2 cellular contexts compared by ENCODE assay signal in the genomic region with DNA sequence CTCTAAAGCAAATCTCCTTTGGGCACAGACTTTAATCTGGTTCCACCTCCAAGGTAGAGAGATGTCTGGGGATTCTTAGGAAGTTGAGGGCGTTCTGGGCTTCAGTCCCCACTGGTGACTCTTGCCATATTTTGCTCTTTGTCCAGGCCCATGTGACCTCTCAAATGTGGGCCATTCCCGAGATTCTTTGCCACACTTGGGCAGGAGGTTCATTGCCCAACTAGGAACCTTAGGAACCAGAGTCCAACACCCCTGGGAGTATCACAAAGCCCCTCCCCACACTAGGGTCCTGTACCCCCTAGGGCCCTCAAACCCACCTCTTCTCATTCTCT.
TF ChIP-seq lines count a peak whose summit lies in the region.

No MANE protein-coding gene starts in this region.

TF ChIP-seq in GM23338, 12 proteins besides CTCF, POLR2A, EP300 and RAD21 (continues in another document):
- TF ChIP-seq ZNF114 (CRISPR knock-in tag; IDR thresholded peaks at IDR 0.05) (no peak), EZH2 (IDR thresholded peaks at IDR 0.05; ENCODE audit: low read depth, unreplicated experiment) (no peak), EZH2phosphoT487 (IDR thresholded peaks at IDR 0.05; ENCODE audit: unreplicated experiment) (no peak), JUNB (IDR thresholded peaks at IDR 0.05; ENCODE audit: unreplicated experiment) (no peak), NANOG (IDR thresholded peaks at IDR 0.05; ENCODE audit: borderline replicate concordance) (no peak), STAT1 (IDR thresholded peaks at IDR 0.05; ENCODE audit: unreplicated experiment) (no peak), POLR2AphosphoS5 (IDR thresholded peaks at IDR 0.05; ENCODE audit: low read depth) (no peak), ETS1 (IDR thresholded peaks at IDR 0.05) (no peak), ZNF331 (CRISPR knock-in tag; IDR thresholded peaks at IDR 0.05; ENCODE audit: low read depth) (no peak), REST (IDR thresholded peaks at IDR 0.05; ENCODE audit: unreplicated experiment) (no peak)
- TF ChIP-seq, protein P1, sequence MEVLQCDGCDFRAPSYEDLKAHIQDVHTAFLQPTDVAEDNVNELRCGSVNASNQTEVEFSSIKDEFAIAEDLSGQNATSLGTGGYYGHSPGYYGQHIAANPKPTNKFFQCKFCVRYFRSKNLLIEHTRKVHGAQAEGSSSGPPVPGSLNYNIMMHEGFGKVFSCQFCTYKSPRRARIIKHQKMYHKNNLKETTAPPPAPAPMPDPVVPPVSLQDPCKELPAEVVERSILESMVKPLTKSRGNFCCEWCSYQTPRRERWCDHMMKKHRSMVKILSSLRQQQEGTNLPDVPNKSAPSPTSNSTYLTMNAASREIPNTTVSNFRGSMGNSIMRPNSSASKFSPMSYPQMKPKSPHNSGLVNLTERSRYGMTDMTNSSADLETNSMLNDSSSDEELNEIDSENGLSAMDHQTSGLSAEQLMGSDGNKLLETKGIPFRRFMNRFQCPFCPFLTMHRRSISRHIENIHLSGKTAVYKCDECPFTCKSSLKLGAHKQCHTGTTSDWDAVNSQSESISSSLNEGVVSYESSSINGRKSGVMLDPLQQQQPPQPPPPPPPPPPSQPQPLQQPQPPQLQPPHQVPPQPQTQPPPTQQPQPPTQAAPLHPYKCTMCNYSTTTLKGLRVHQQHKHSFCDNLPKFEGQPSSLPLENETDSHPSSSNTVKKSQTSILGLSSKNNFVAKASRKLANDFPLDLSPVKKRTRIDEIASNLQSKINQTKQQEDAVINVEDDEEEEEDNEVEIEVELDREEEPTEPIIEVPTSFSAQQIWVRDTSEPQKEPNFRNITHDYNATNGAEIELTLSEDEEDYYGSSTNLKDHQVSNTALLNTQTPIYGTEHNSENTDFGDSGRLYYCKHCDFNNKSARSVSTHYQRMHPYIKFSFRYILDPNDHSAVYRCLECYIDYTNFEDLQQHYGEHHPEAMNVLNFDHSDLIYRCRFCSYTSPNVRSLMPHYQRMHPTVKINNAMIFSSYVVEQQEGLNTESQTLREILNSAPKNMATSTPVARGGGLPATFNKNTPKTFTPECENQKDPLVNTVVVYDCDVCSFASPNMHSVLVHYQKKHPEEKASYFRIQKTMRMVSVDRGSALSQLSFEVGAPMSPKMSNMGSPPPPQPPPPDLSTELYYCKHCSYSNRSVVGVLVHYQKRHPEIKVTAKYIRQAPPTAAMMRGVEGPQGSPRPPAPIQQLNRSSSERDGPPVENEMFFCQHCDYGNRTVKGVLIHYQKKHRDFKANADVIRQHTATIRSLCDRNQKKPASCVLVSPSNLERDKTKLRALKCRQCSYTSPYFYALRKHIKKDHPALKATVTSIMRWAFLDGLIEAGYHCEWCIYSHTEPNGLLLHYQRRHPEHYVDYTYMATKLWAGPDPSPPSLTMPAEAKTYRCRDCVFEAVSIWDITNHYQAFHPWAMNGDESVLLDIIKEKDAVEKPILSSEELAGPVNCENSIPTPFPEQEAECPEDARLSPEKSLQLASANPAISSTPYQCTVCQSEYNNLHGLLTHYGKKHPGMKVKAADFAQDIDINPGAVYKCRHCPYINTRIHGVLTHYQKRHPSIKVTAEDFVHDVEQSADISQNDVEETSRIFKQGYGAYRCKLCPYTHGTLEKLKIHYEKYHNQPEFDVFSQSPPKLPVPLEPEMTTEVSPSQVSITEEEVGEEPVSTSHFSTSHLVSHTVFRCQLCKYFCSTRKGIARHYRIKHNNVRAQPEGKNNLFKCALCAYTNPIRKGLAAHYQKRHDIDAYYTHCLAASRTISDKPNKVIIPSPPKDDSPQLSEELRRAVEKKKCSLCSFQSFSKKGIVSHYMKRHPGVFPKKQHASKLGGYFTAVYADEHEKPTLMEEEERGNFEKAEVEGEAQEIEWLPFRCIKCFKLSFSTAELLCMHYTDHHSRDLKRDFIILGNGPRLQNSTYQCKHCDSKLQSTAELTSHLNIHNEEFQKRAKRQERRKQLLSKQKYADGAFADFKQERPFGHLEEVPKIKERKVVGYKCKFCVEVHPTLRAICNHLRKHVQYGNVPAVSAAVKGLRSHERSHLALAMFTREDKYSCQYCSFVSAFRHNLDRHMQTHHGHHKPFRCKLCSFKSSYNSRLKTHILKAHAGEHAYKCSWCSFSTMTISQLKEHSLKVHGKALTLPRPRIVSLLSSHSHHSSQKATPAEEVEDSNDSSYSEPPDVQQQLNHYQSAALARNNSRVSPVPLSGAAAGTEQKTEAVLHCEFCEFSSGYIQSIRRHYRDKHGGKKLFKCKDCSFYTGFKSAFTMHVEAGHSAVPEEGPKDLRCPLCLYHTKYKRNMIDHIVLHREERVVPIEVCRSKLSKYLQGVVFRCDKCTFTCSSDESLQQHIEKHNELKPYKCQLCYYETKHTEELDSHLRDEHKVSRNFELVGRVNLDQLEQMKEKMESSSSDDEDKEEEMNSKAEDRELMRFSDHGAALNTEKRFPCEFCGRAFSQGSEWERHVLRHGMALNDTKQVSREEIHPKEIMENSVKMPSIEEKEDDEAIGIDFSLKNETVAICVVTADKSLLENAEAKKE (CRISPR knock-in tag; IDR thresholded peaks at IDR 0.05): no peak

TF ChIP-seq in H1, 55 proteins besides CTCF, POLR2A, EP300 and RAD21:
- no peak for TF ChIP-seq ZNF274 (IDR thresholded peaks at IDR 0.05; ENCODE audit: borderline replicate concordance, extremely low read depth, low read length)
- TF ChIP-seq, protein P2, sequence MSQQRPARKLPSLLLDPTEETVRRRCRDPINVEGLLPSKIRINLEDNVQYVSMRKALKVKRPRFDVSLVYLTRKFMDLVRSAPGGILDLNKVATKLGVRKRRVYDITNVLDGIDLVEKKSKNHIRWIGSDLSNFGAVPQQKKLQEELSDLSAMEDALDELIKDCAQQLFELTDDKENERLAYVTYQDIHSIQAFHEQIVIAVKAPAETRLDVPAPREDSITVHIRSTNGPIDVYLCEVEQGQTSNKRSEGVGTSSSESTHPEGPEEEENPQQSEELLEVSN (IDR thresholded peaks at IDR 0.05): no peak
- no peak for TF ChIP-seq PHF8 (conservative IDR thresholded peaks at IDR 0.05; ENCODE audit: low read depth, low read length)
- no peak for TF ChIP-seq MAFK (IDR thresholded peaks at IDR 0.05; ENCODE audit: low read depth, low read length)
